8 cellular contexts compared by ENCODE assay signal in genomic region chr12:99985129-99985570, GRCh38. TPM values are rescaled to one million over a fixed set of nuclear protein-coding genes. Genes with fewer than 3 reads are reported as not detected.
DNase-seq lines count a peak whose midpoint lies in the region; ATAC-seq and TF ChIP-seq lines count a peak whose summit lies in the region.

No MANE protein-coding gene starts in this region.

- H3K36me3 Mint-ChIP-seq in natural killer cell treated with Interleukin-12 subunit alpha and Interleukin-12 subunit beta and Interleukin-15 and Interleukin-18, amount 100 ng/mL, for 72 hours = no peaks in the 10 kb centered on the region

- intact Hi-C loops in dorsolateral prefrontal cortex (cut with DNase I) = no loop called here

- peaks cover 17 to 54% (median 41%) of the 10 kb centered on the region in 10 experiments for H3K4me1 ChIP-seq in BLaER1 treated with 17β-estradiol and CSF1 and Interleukin-3, amounts not matched to agents 10 nM and 100 nM

- peaks cover 18 to 29% of the 10 kb centered on the region in 2 donors for H3K27me3 Mint-ChIP-seq in natural killer cell treated with Interleukin-12 subunit alpha and Interleukin-12 subunit beta and Interleukin-15 and Interleukin-18, amount 100 ng/mL, for 72 hours

- H3K9ac ChIP-seq in BLaER1 treated with 17β-estradiol and CSF1 and Interleukin-3, amounts not matched to agents 10 nM and 100 nM = peak overlapping the region; percentile 82 to 94 (median 89)

- no peaks in the 10 kb centered on the region for H3K36me3 ChIP-seq in BLaER1 treated with 17β-estradiol and CSF1 and Interleukin-3, amounts not matched to agents 10 nM and 100 nM

- ATAC-seq in GM21528 (IDR thresholded peaks at IDR 0.05; ENCODE audit: low FRiP score, unreplicated experiment) (peak; percentile 39), HG03045 (IDR thresholded peaks at IDR 0.05; ENCODE audit: unreplicated experiment) (no peak), GM19397 (IDR thresholded peaks at IDR 0.05; ENCODE audit: unreplicated experiment) (no peak)
- ATAC-seq in natural killer cell treated with Interleukin-12 subunit alpha and Interleukin-12 subunit beta and Interleukin-15 and Interleukin-18, amount 100 ng/mL, for 72 hours = no peak

- H3K4me3 ChIP-seq in BLaER1 treated with 17β-estradiol and CSF1 and Interleukin-3, amounts not matched to agents 10 nM and 100 nM = peak overlapping the region; percentile 68 to 87 (median 82)
- peak overlapping the region; percentile 29 to 82 (median 64) for H3K4me3 ChIP-seq in dorsolateral prefrontal cortex

- TF ChIP-seq CTCF in dorsolateral prefrontal cortex (IDR thresholded peaks at IDR 0.05 in 54 of 56, conservative IDR thresholded peaks at IDR 0.05 in 2 of 56; ENCODE audit: low read depth in 1 of 56, partially characterized antibody in 56 of 56) = no peak

- no peaks in the 10 kb centered on the region for H4K20me1 ChIP-seq in BLaER1 treated with 17β-estradiol and CSF1 and Interleukin-3, amounts not matched to agents 10 nM and 100 nM

- H3K27me3 ChIP-seq in BLaER1 treated with 17β-estradiol and CSF1 and Interleukin-3, amounts not matched to agents 10 nM and 100 nM = no peaks in the 10 kb centered on the region
- no peaks in the 10 kb centered on the region for H3K27me3 ChIP-seq in dorsolateral prefrontal cortex

- H3K9me3 Mint-ChIP-seq in natural killer cell treated with Interleukin-12 subunit alpha and Interleukin-12 subunit beta and Interleukin-15 and Interleukin-18, amount 100 ng/mL, for 72 hours = no peaks in the 10 kb centered on the region

- peak overlapping the region; percentile 84 to 97 (median 94) for H3K4me2 ChIP-seq in BLaER1 treated with 17β-estradiol and CSF1 and Interleukin-3, amounts not matched to agents 10 nM and 100 nM

- H3K4me1 Mint-ChIP-seq in natural killer cell treated with Interleukin-12 subunit alpha and Interleukin-12 subunit beta and Interleukin-15 and Interleukin-18, amount 100 ng/mL, for 72 hours (ENCODE audit: low read depth in 2 of 2) = peaks cover 0 to 6% of the 10 kb centered on the region in 2 donors

- peak overlapping the region; percentile 35 for H3K4me3 Mint-ChIP-seq in natural killer cell treated with Interleukin-12 subunit alpha and Interleukin-12 subunit beta and Interleukin-15 and Interleukin-18, amount 100 ng/mL, for 72 hours

- no peak overlapping the region for H3K27ac Mint-ChIP-seq in natural killer cell treated with Interleukin-12 subunit alpha and Interleukin-12 subunit beta and Interleukin-15 and Interleukin-18, amount 100 ng/mL, for 72 hours

- peak overlapping the region; percentile 57 to 95 (median 91); a peak in 21 of 22 replicates for H3K27ac ChIP-seq in BLaER1 treated with 17β-estradiol and CSF1 and Interleukin-3, amounts not matched to agents 10 nM and 100 nM
- peak overlapping the region in 49 of 59 donors; percentile 4 to 89 (median 72) for H3K27ac ChIP-seq in dorsolateral prefrontal cortex

- H3K9me3 ChIP-seq in BLaER1 treated with 17β-estradiol and CSF1 and Interleukin-3, amounts not matched to agents 10 nM and 100 nM (replicated peaks in 1 of 11) = 0 out of 22 replicates have a peak, but pooled peaks cover 0 to 2% (median 0%) of the 10 kb centered on the region in 11 experiments

- DNase-seq in NCI-H69 (lab: John Stamatoyannopoulos, UW) (peak; percentile 62), dorsolateral prefrontal cortex (no peak), islet precursor cell (no peak)
- no peak for DNase-seq in natural killer cell treated with Interleukin-12 subunit alpha and Interleukin-12 subunit beta and Interleukin-15 and Interleukin-18, amount 100 ng/mL, for 72 hours (ENCODE audit: low spot score)

RNA-seq across cellular contexts. Expression of gene ANKS1B, which starts 0.4 kb away (rescaled TPM):
- total RNA-seq in dorsolateral prefrontal cortex = 100 to 1,000 TPM; 251 to 457 (median 368) TPM
- not detected for total RNA-seq in natural killer cell treated with Interleukin-12 subunit alpha and Interleukin-12 subunit beta and Interleukin-15 and Interleukin-18, amount 100 ng/mL, for 72 hours

Comparison
In these comparisons a context has a peak if more than half of its experiments do, and no peak if none do; other contexts are left out.
1. RNA of gene ANKS1B, which starts 0.4 kb away (total RNA-seq): 251 to 457 TPM in dorsolateral prefrontal cortex; not detected in natural killer cell treated with Interleukin-12 subunit alpha and Interleukin-12 subunit beta and Interleukin-15 and Interleukin-18, amount 100 ng/mL, for 72 hours; every median in the first group is over 100 times any median in the second.